Comparison of ENCODE assay signal across 11 cellular contexts in the genomic region with DNA sequence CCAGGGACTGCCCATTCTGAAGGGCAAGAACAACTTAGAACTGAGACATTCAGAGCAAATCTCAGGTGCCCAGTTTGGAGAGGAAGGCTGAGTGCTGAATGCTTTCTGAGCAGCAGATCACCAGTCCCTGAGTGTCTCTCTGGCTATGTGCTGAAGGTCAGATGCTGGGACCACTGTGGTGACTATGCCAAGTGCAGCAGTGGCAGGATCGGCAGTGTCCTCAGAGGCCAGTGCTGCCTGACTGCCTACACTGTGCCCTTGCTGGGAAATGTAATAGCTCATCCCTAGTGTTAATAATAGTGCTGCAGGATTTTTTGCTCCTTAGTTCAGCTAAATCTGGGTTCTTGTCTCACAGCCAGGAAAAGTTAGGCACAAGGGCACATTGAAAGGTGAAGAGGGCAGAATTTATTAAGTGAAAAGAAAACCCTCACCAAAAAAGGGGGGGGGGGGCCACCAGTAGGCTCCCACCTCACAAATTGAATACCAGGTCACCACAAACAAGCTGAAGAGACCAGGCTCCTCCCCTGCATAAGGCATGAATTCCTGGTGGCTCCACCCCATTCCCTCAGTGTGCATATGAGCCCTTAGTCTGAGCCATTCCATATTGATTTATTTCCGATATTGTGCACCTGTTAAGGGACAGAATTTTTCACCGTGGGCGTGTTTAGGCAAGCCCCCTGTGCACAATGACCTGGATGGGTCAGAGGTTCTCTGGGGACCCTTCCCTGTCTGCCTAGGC.
"Had no signal": no experiment of that assay in that cellular context is flagged by ENCODE, and none has a peak within 500 bp of the region (broad histone marks: within the 10 kb centered on the region; RNA-seq: fewer than 3 reads in every experiment).

No MANE protein-coding gene starts in this region.

- ATAC-seq: activated CD4-positive, alpha-beta T cell treated with anti-CD3 and anti-CD28 coated beads for 36 hours; stimulated activated naive B cell treated with anti-CD40 and anti-IgM and Interleukin-4, amounts not matched to agents 10 μg/mL and 1 μg/mL and 100 μg/mL, for 72 hours; T-helper 17 cell had no signal

- H3K27me3 Mint-ChIP-seq: activated CD4-positive, alpha-beta T cell treated with anti-CD3 and anti-CD28 coated beads for 36 hours; stimulated activated naive B cell treated with anti-CD40 and anti-IgM and Interleukin-4, amounts not matched to agents 10 μg/mL and 1 μg/mL and 100 μg/mL, for 72 hours; T-helper 17 cell had no signal

- H3K4me3 ChIP-seq: esophagus muscularis mucosa, thyroid gland, uterus had no signal

- H3K27ac Mint-ChIP-seq: activated CD4-positive, alpha-beta T cell treated with anti-CD3 and anti-CD28 coated beads for 36 hours; activated T-helper 1 cell treated with anti-CD3 and anti-CD28 coated beads, Interleukin-12 subunit alpha, Interleukin-12 subunit beta, Interleukin-2, Interleukin-4 antibody, amounts not matched to agents 30 ng/mL and 10 ng/mL and 1 ng/mL, durations not matched to agents 14 hours and 24 hours and 36 hours; stimulated activated naive B cell treated with anti-CD40 and anti-IgM and Interleukin-4, amounts not matched to agents 10 μg/mL and 1 μg/mL and 100 μg/mL, for 72 hours; T-helper 17 cell had no signal

- H3K9me3 ChIP-seq: esophagus muscularis mucosa, thyroid gland, uterus had no signal

- H3K27ac ChIP-seq: esophagus muscularis mucosa, thyroid gland, uterus, WERI-Rb-1 had no signal

- H3K4me1 ChIP-seq: thyroid gland, uterus had no signal

- DNase-seq: activated CD4-positive, alpha-beta T cell treated with anti-CD3 and anti-CD28 coated beads for 36 hours; activated naive CD4-positive, alpha-beta T cell; hypothalamus; stimulated activated CD4-positive, alpha-beta T cell treated with anti-CD3 and anti-CD28 coated beads, Interleukin-4, amount 100 ng/mL, for 1 hour; stimulated activated naive B cell treated with anti-CD40 and anti-IgM and Interleukin-4, amounts not matched to agents 10 μg/mL and 1 μg/mL and 100 μg/mL, for 72 hours; T-helper 17 cell; uterus; WERI-Rb-1 had no signal

- H3K9me3 Mint-ChIP-seq: activated T-helper 1 cell treated with anti-CD3 and anti-CD28 coated beads, Interleukin-12 subunit alpha, Interleukin-12 subunit beta, Interleukin-2, Interleukin-4 antibody, amounts not matched to agents 30 ng/mL and 10 ng/mL and 1 ng/mL, durations not matched to agents 14 hours and 24 hours and 36 hours; stimulated activated naive B cell treated with anti-CD40 and anti-IgM and Interleukin-4, amounts not matched to agents 10 μg/mL and 1 μg/mL and 100 μg/mL, for 72 hours had no signal

- H3K27me3 ChIP-seq: esophagus muscularis mucosa, thyroid gland, uterus had no signal

- H3K4me3 Mint-ChIP-seq: activated CD4-positive, alpha-beta T cell treated with anti-CD3 and anti-CD28 coated beads for 36 hours; activated T-helper 1 cell treated with anti-CD3 and anti-CD28 coated beads, Interleukin-12 subunit alpha, Interleukin-12 subunit beta, Interleukin-2, Interleukin-4 antibody, amounts not matched to agents 30 ng/mL and 10 ng/mL and 1 ng/mL, durations not matched to agents 14 hours and 24 hours and 36 hours; stimulated activated naive B cell treated with anti-CD40 and anti-IgM and Interleukin-4, amounts not matched to agents 10 μg/mL and 1 μg/mL and 100 μg/mL, for 72 hours; T-helper 17 cell had no signal

- H3K4me1 Mint-ChIP-seq: stimulated activated naive B cell treated with anti-CD40 and anti-IgM and Interleukin-4, amounts not matched to agents 10 μg/mL and 1 μg/mL and 100 μg/mL, for 72 hours had no signal
